ENCODE assay signal across 22 cellular contexts in genomic region chr12:70822431-70822830, GRCh38.
"Had no signal": no experiment of that assay in that cellular context is flagged by ENCODE, and none has a peak within 500 bp of the region (broad histone marks: within the 10 kb centered on the region; RNA-seq: fewer than 3 reads in every experiment).

No MANE protein-coding gene starts in this region.

- H3K36me3 ChIP-seq: esophagus muscularis mucosa, gastroesophageal sphincter, heart left ventricle, lower lobe of right lung, prostate gland, sigmoid colon, stomach, thyroid gland, vagina had no signal

- H3K4me1 ChIP-seq: esophagus muscularis mucosa, foreskin keratinocyte, gastroesophageal sphincter, heart left ventricle, lower lobe of right lung, prostate gland, sigmoid colon, stomach, thyroid gland, vagina had no signal

- H3K4me3 ChIP-seq: esophagus muscularis mucosa, gastroesophageal sphincter, heart left ventricle, lower lobe of right lung, prostate gland, sigmoid colon, stomach, thyroid gland, vagina had no signal

- H3K9me3 ChIP-seq: esophagus muscularis mucosa, gastroesophageal sphincter, heart left ventricle, lower lobe of right lung, prostate gland, sigmoid colon, thyroid gland, vagina had no signal

- H3K4me1 Mint-ChIP-seq: immature natural killer cell; naive thymus-derived CD8-positive, alpha-beta T cell; stimulated activated effector memory CD8-positive, alpha-beta T cell treated with anti-CD3 and anti-CD28 coated beads, Interleukin-12 subunit alpha, Interleukin-12 subunit beta, amount 100 ng/mL, for 72 hours had no signal

- H3K4me3 Mint-ChIP-seq: endodermal cell; immature natural killer cell; naive thymus-derived CD8-positive, alpha-beta T cell; nephron progenitor cell; stimulated activated effector memory CD8-positive, alpha-beta T cell treated with anti-CD3 and anti-CD28 coated beads, Interleukin-12 subunit alpha, Interleukin-12 subunit beta, amount 100 ng/mL, for 72 hours had no signal

- H3K27ac ChIP-seq: esophagus muscularis mucosa, foreskin keratinocyte, gastroesophageal sphincter, heart left ventricle, lower lobe of right lung, prostate gland, sigmoid colon, stomach, thyroid gland, vagina had no signal

- H3K36me3 Mint-ChIP-seq: immature natural killer cell; naive thymus-derived CD8-positive, alpha-beta T cell; stimulated activated effector memory CD8-positive, alpha-beta T cell treated with anti-CD3 and anti-CD28 coated beads, Interleukin-12 subunit alpha, Interleukin-12 subunit beta, amount 100 ng/mL, for 72 hours had no signal

- H3K27me3 ChIP-seq: esophagus muscularis mucosa, foreskin keratinocyte, gastroesophageal sphincter, heart left ventricle, sigmoid colon, stomach, thyroid gland, vagina had no signal

- DNase-seq: effector CD8-positive, alpha-beta T cell; endodermal cell; foreskin keratinocyte; heart left ventricle; immature natural killer cell; left ventricle myocardium superior; lower lobe of right lung; naive thymus-derived CD8-positive, alpha-beta T cell; nephron progenitor cell; right cardiac atrium; sigmoid colon; stimulated activated CD4-positive, alpha-beta T cell treated with anti-CD3 and anti-CD28 coated beads, Interleukin-2, amount 100 ng/mL, for 24 hours; stimulated activated CD4-positive, alpha-beta T cell treated with anti-CD3 and anti-CD28 coated beads, Interleukin-4, amount 100 ng/mL, for 24 hours; stimulated activated naive CD4-positive, alpha-beta T cell treated with Interleukin-2 at 50 U/mL for 16 hours; stomach; thyroid gland; trophoblast cell had no signal

- H3K27me3 Mint-ChIP-seq: naive thymus-derived CD8-positive, alpha-beta T cell had no signal

- H3K27ac Mint-ChIP-seq: endodermal cell; immature natural killer cell; naive thymus-derived CD8-positive, alpha-beta T cell; stimulated activated effector memory CD8-positive, alpha-beta T cell treated with anti-CD3 and anti-CD28 coated beads, Interleukin-12 subunit alpha, Interleukin-12 subunit beta, amount 100 ng/mL, for 72 hours had no signal

- ATAC-seq: foreskin keratinocyte; gastroesophageal sphincter; heart left ventricle; left ventricle myocardium superior; lower lobe of right lung; naive thymus-derived CD8-positive, alpha-beta T cell; right cardiac atrium; stimulated activated effector memory CD8-positive, alpha-beta T cell treated with anti-CD3 and anti-CD28 coated beads, Interleukin-12 subunit alpha, Interleukin-12 subunit beta, amount 100 ng/mL, for 72 hours had no signal
